ENCODE assay signal across 13 cellular contexts in genomic region chr10:15293862-15294835, GRCh38.
DNase-seq lines count a peak whose midpoint lies in the region; ATAC-seq and TF ChIP-seq lines count a peak whose summit lies in the region.
"Had no signal": no experiment of that assay in that cellular context is flagged by ENCODE, and none has a peak within 500 bp of the region (broad histone marks: within the 10 kb centered on the region; RNA-seq: fewer than 3 reads in every experiment).

No MANE protein-coding gene starts in this region.

- H3K36me3 Mint-ChIP-seq in brain = peaks cover 10% of the 10 kb centered on the region

- DNase-seq in Right ventricle myocardium inferior (ENCODE audit: missing footprints) (no peak), cardiac septum (ENCODE audit: low spot score) (no peak), islet precursor cell (peak; percentile 29), NCI-H226 (no peak), NCI-H446 treated with DMSO at 0.1 percent for 48 hours (lab: John Stamatoyannopoulos, UW) (no peak), NCI-H2029 treated with DMSO at 0.1 percent for 48 hours (lab: John Stamatoyannopoulos, UW) (no peak)
- DNase-seq: 8988T; activated CD4-positive, alpha-beta T cell treated with anti-CD3 and anti-CD28 coated beads, Interleukin-2, amount 10 ng/mL, durations not matched to agents 7 days and 5 days; activated naive CD4-positive, alpha-beta T cell treated with anti-CD3 and anti-CD28 coated beads for 36 hours; H7; NCI-H510A had no signal

- peaks cover 0 to 4% (median 0%) of the 10 kb centered on the region in 5 experiments for H3K9me3 Mint-ChIP-seq in brain
- H3K9me3 Mint-ChIP-seq: activated CD4-positive, alpha-beta T cell treated with anti-CD3 and anti-CD28 coated beads, Interleukin-2, amount 10 ng/mL, durations not matched to agents 7 days and 5 days; activated naive CD4-positive, alpha-beta T cell treated with anti-CD3 and anti-CD28 coated beads for 36 hours had no signal

- peaks cover 44% of the 10 kb centered on the region for H3K4me1 Mint-ChIP-seq in brain

- intact Hi-C loops in Right ventricle myocardium inferior (cut with DNase I) = no loop called here
- intact Hi-C loops in cardiac septum (cut with DNase I) = no loop called here

- peak overlapping the region in 4 of 5 experiments; percentile 69 to 87 (median 82) for H3K27ac Mint-ChIP-seq in brain
- H3K27ac Mint-ChIP-seq: activated CD4-positive, alpha-beta T cell treated with anti-CD3 and anti-CD28 coated beads, Interleukin-2, amount 10 ng/mL, durations not matched to agents 7 days and 5 days; activated naive CD4-positive, alpha-beta T cell treated with anti-CD3 and anti-CD28 coated beads for 36 hours had no signal

- no peaks in the 10 kb centered on the region for H3K27me3 Mint-ChIP-seq in brain

- peak overlapping the region in 2 of 5 experiments; percentile 2 to 63 for H3K4me3 Mint-ChIP-seq in brain
- H3K4me3 Mint-ChIP-seq: activated CD4-positive, alpha-beta T cell treated with anti-CD3 and anti-CD28 coated beads, Interleukin-2, amount 10 ng/mL, durations not matched to agents 7 days and 5 days; activated naive CD4-positive, alpha-beta T cell treated with anti-CD3 and anti-CD28 coated beads for 36 hours had no signal

- no peak for TF ChIP-seq CTCF in brain (conservative IDR thresholded peaks at IDR 0.05)

- peak; percentile 78 for ATAC-seq in Right ventricle myocardium inferior
- ATAC-seq in GM21367 (IDR thresholded peaks at IDR 0.05; ENCODE audit: unreplicated experiment) = no peak
